1 cellular context compared by ENCODE assay signal in genomic region chr14:77033622-77034521, GRCh38.
TF ChIP-seq lines count a peak whose summit lies in the region.

No MANE protein-coding gene starts in this region.

TF ChIP-seq in HepG2, 621 proteins besides CTCF, POLR2A, EP300 and RAD21 (continued from another document and continues in another):
- TF ChIP-seq, protein P1, sequence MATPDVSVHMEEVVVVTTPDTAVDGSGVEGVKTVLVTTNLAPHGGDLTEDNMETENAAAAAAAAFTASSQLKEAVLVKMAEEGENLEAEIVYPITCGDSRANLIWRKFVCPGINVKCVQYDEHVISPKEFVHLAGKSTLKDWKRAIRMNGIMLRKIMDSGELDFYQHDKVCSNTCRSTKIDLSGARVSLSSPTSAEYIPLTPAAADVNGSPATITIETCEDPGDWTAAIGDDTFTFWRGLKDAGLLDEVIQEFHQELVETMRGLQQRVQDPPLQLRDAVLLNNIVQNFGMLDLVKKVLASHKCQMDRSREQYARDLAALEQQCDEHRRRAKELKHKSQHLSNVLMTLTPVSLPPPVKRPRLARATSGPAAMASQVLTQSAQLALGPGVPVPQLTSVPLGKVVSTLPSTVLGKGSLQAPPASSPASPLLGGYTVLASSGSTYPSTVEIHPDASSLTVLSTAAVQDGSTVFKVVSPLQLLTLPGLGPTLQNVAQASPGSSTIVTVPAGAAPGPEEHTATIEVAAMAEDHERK (CRISPR knock-in tag; IDR thresholded peaks at IDR 0.05; ENCODE audit: low read depth) = no peak
- TF ChIP-seq ZNF577 (CRISPR knock-in tag; IDR thresholded peaks at IDR 0.05; ENCODE audit: borderline replicate concordance, low read depth) (no peak), ZNF691 (CRISPR knock-in tag; IDR thresholded peaks at IDR 0.05; ENCODE audit: borderline replicate concordance, low read depth) (no peak), ZNF546 (CRISPR knock-in tag; conservative IDR thresholded peaks at IDR 0.05) (0 out of 2 replicates have a peak, but pooled peaks have one; percentile 32), ZNF552 (CRISPR knock-in tag; IDR thresholded peaks at IDR 0.05; ENCODE audit: borderline replicate concordance) (no peak), HMGA1 (CRISPR knock-in tag; conservative IDR thresholded peaks at IDR 0.05) (no peak), ZBTB14 (CRISPR knock-in tag; IDR thresholded peaks at IDR 0.05) (peak; percentile 67; the same call in 1 of the 2 replicates), ZNF280D (CRISPR knock-in tag; IDR thresholded peaks at IDR 0.05) (no peak), ZNF83 (CRISPR knock-in tag; IDR thresholded peaks at IDR 0.05; ENCODE audit: borderline replicate concordance) (no peak), DPF2 (CRISPR knock-in tag; IDR thresholded peaks at IDR 0.05; ENCODE audit: borderline replicate concordance, low read depth) (no peak), CSRNP2 (CRISPR knock-in tag; conservative IDR thresholded peaks at IDR 0.05; ENCODE audit: low read depth) (no peak), ZNF496 (CRISPR knock-in tag; IDR thresholded peaks at IDR 0.05; ENCODE audit: insufficient replicate concordance) (no peak), ZNF580 (CRISPR knock-in tag; IDR thresholded peaks at IDR 0.05; ENCODE audit: borderline replicate concordance, low read depth) (peak; percentile 35; the same call in 1 of the 2 replicates), ZNF44 (CRISPR knock-in tag; IDR thresholded peaks at IDR 0.05) (no peak), IRF9 (CRISPR knock-in tag; IDR thresholded peaks at IDR 0.05; ENCODE audit: borderline replicate concordance) (0 out of 2 replicates have a peak, but pooled peaks have one; percentile 54), ZNF350 (CRISPR knock-in tag; IDR thresholded peaks at IDR 0.05; ENCODE audit: borderline replicate concordance, low read depth) (no peak; the same call in 1 of the 2 replicates), SMYD3 (CRISPR knock-in tag; IDR thresholded peaks at IDR 0.05) (no peak), IRX3 (CRISPR knock-in tag; IDR thresholded peaks at IDR 0.05; ENCODE audit: borderline replicate concordance, low read depth) (0 out of 2 replicates have a peak, but pooled peaks have one; percentile 21), MIER3 (CRISPR knock-in tag; IDR thresholded peaks at IDR 0.05; ENCODE audit: borderline replicate concordance) (peak; percentile 88; the same call in 1 of the 2 replicates), ZSCAN22 (CRISPR knock-in tag; IDR thresholded peaks at IDR 0.05) (no peak), ZNF251 (CRISPR knock-in tag; IDR thresholded peaks at IDR 0.05) (no peak), RORA (CRISPR knock-in tag; IDR thresholded peaks at IDR 0.05) (no peak), ZMYM3 (CRISPR knock-in tag; IDR thresholded peaks at IDR 0.05) (0 out of 2 replicates have a peak, but pooled peaks have one; percentile 56), ZSCAN31 (CRISPR knock-in tag; IDR thresholded peaks at IDR 0.05; ENCODE audit: low read depth) (no peak), SIX4 (CRISPR knock-in tag; IDR thresholded peaks at IDR 0.05) (peak; percentile 24; the same call in 1 of the 2 replicates), ZNF549 (CRISPR knock-in tag; IDR thresholded peaks at IDR 0.05) (no peak), THRA (CRISPR knock-in tag; IDR thresholded peaks at IDR 0.05; ENCODE audit: borderline replicate concordance) (peak; percentile 95; the same call in 1 of the 2 replicates), MAZ (IDR thresholded peaks at IDR 0.05; ENCODE audit: borderline replicate concordance, low read depth, low read length) (0 out of 2 replicates have a peak, but pooled peaks have one; percentile 10), MAZ (CRISPR knock-in tag; IDR thresholded peaks at IDR 0.05; ENCODE audit: low read depth) (no peak; the same call in 1 of the 2 replicates), PITX1 (CRISPR knock-in tag; IDR thresholded peaks at IDR 0.05) (peak; percentile 86; the same call in 1 of the 2 replicates), CENPBD1 (CRISPR knock-in tag; IDR thresholded peaks at IDR 0.05; ENCODE audit: borderline replicate concordance, low read depth) (no peak), ZKSCAN1 (IDR thresholded peaks at IDR 0.05; ENCODE audit: low read length) (no peak), XRCC5 (optimal IDR thresholded peaks at IDR 0.05; ENCODE audit: low read length) (peak; percentile 66), ZNF644 (CRISPR knock-in tag; IDR thresholded peaks at IDR 0.05; ENCODE audit: low read depth) (no peak), CBX2 (IDR thresholded peaks at IDR 0.05; ENCODE audit: low read depth, low read length) (no peak), CBX2 (CRISPR knock-in tag; IDR thresholded peaks at IDR 0.05; ENCODE audit: low read depth) (no peak), FOXK1 (CRISPR knock-in tag; IDR thresholded peaks at IDR 0.05; ENCODE audit: borderline replicate concordance, low read depth) (peak; percentile 82), EED (CRISPR knock-in tag; IDR thresholded peaks at IDR 0.05) (no peak), ZNF451 (CRISPR knock-in tag; IDR thresholded peaks at IDR 0.05) (no peak), YEATS4 (CRISPR knock-in tag; IDR thresholded peaks at IDR 0.05; ENCODE audit: borderline replicate concordance) (peak; percentile 30; the same call in 1 of the 2 replicates), ZNF850 (CRISPR knock-in tag; conservative IDR thresholded peaks at IDR 0.05) (no peak), ZNF775 (CRISPR knock-in tag; IDR thresholded peaks at IDR 0.05; ENCODE audit: borderline replicate concordance) (no peak), FOXC1 (CRISPR knock-in tag; IDR thresholded peaks at IDR 0.05; ENCODE audit: borderline replicate concordance) (0 out of 2 replicates have a peak, but pooled peaks have one; percentile 29), ZNF264 (CRISPR knock-in tag; IDR thresholded peaks at IDR 0.05) (no peak), SALL1 (CRISPR knock-in tag; IDR thresholded peaks at IDR 0.05) (peak; percentile 58), HNF4G (IDR thresholded peaks at IDR 0.05; ENCODE audit: borderline replicate concordance, low read depth, low read length) (peak; percentile 75), HNF4G (CRISPR knock-in tag; IDR thresholded peaks at IDR 0.05; ENCODE audit: borderline replicate concordance, low read depth) (no peak), KLF16 (CRISPR knock-in tag; IDR thresholded peaks at IDR 0.05) (peak in 1 of 2 experiments; percentile 69; a peak in 2 of 4 replicates), ZNF782 (CRISPR knock-in tag; IDR thresholded peaks at IDR 0.05; ENCODE audit: borderline replicate concordance) (no peak), ZNF607 (CRISPR knock-in tag; IDR thresholded peaks at IDR 0.05; ENCODE audit: borderline replicate concordance) (no peak)
- TF ChIP-seq, protein P2, sequence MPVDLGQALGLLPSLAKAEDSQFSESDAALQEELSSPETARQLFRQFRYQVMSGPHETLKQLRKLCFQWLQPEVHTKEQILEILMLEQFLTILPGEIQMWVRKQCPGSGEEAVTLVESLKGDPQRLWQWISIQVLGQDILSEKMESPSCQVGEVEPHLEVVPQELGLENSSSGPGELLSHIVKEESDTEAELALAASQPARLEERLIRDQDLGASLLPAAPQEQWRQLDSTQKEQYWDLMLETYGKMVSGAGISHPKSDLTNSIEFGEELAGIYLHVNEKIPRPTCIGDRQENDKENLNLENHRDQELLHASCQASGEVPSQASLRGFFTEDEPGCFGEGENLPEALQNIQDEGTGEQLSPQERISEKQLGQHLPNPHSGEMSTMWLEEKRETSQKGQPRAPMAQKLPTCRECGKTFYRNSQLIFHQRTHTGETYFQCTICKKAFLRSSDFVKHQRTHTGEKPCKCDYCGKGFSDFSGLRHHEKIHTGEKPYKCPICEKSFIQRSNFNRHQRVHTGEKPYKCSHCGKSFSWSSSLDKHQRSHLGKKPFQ (CRISPR knock-in tag; IDR thresholded peaks at IDR 0.05; ENCODE audit: insufficient replicate concordance) = peak; percentile 93
- TF ChIP-seq, protein P3, sequence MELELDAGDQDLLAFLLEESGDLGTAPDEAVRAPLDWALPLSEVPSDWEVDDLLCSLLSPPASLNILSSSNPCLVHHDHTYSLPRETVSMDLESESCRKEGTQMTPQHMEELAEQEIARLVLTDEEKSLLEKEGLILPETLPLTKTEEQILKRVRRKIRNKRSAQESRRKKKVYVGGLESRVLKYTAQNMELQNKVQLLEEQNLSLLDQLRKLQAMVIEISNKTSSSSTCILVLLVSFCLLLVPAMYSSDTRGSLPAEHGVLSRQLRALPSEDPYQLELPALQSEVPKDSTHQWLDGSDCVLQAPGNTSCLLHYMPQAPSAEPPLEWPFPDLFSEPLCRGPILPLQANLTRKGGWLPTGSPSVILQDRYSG (CRISPR knock-in tag; IDR thresholded peaks at IDR 0.05) = no peak
- TF ChIP-seq, protein P4, sequence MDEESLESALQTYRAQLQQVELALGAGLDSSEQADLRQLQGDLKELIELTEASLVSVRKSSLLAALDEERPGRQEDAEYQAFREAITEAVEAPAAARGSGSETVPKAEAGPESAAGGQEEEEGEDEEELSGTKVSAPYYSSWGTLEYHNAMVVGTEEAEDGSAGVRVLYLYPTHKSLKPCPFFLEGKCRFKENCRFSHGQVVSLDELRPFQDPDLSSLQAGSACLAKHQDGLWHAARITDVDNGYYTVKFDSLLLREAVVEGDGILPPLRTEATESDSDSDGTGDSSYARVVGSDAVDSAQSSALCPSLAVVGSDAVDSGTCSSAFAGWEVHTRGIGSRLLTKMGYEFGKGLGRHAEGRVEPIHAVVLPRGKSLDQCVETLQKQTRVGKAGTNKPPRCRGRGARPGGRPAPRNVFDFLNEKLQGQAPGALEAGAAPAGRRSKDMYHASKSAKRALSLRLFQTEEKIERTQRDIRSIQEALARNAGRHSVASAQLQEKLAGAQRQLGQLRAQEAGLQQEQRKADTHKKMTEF (CRISPR knock-in tag; IDR thresholded peaks at IDR 0.05) = peak; percentile 51; the same call in 1 of the 2 replicates
